Comparison of ENCODE assay signal across 9 cellular contexts in the genomic region with DNA sequence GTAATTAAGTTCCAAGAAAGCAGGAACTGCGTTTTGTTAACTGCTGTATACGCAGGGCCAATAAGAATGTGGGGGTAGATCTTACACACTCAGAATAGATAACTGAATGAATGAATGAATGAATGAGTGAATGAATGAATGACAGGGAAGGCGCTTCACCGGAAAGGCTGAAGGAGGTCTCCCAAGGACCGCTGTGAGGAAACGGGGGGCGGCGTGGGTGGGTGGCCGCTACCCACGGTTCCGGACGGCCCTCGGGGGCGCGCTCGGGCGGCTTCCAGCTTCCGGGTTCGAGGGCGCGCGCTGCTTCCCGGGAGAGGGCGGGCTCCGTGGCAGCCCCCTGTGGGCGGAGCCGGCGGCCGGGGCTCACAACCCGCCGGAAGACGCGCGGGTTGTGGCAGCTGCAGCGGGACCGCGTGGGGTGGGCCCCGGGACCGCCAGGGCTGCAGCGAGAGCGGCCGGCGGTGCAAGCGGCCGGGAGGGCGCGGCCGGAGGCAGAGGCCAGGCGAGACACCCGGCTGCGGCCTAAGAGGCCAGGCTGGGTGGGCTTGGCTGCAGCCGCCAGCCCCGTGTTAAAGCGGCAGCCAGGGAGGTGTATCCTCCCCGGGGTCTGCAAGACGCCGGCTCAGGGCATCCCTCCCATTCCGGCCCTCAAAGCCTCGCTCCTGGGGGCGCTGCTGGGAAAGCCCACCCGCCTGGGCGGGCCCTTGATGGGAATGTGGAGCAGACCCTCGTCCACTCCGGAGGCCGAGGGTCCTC. TPM values are rescaled to one million over a fixed set of nuclear protein-coding genes. Genes with fewer than 3 reads are reported as not detected.
A peak's percentile ranks its signal among the peaks of the same experiment; 100 is the strongest.
DNase-seq lines count a peak whose midpoint lies in the region; ATAC-seq and TF ChIP-seq lines count a peak whose summit lies in the region.
"Had no signal": no experiment of that assay in that cellular context is flagged by ENCODE, and none has a peak within 500 bp of the region (broad histone marks: within the 10 kb centered on the region; RNA-seq: fewer than 3 reads in every experiment).

A gene (plus strand): TSS at position 367 of the 756 bp plus-strand sequence. CDS start 2,072 bp downstream, outside the sequence.

- CTCF ChIA-PET in CD8-positive, alpha-beta T cell (lab: Charles Lee): interaction anchor here (2.5 kb wide), 1 partner anchor 55 kb away, joined by 9 read pairs; a partner anchor contains a TSS

- no peaks in the 10 kb centered on the region for H3K27me3 ChIP-seq in CD8-positive, alpha-beta T cell (ENCODE audit: insufficient read depth, low read length)
- H3K27me3 ChIP-seq in SU-DHL-6 (ENCODE audit: low read length): no peaks in the 10 kb centered on the region
- no peaks in the 10 kb centered on the region for H3K27me3 ChIP-seq in prostate gland (replicated peaks; ENCODE audit: insufficient read depth)
- H3K27me3 ChIP-seq in upper lobe of right lung: no peaks in the 10 kb centered on the region

- H3K79me2 ChIP-seq in SU-DHL-6 (ENCODE audit: insufficient read depth, low read length): no peaks in the 10 kb centered on the region; the same call in 1 of the 2 replicates

- DNase-seq in CD8-positive, alpha-beta T cell: peak; percentile 29 to 85 (median 68)
- DNase-seq in GM20000 (ENCODE audit: low spot score): peak; percentile 94
- peak; percentile 71 for DNase-seq in LoVo (ENCODE audit: low spot score)
- peak; percentile 38 for DNase-seq in activated naive CD8-positive, alpha-beta T cell treated with anti-CD3 and anti-CD28 coated beads, Interleukin-2, amount 50 U/mL, for 16 hours (ENCODE audit: low read depth, low spot score)
- peak; percentile 86 for DNase-seq in left cardiac atrium
- DNase-seq in prostate gland (ENCODE audit: low spot score): peak; percentile 10
- peak; percentile 89 for DNase-seq in upper lobe of right lung

- peak within 1 kb of the TSS; percentile 91 for H3K4me3 Mint-ChIP-seq in CD8-positive, alpha-beta T cell

- under 1% methylated on average over 65 of the region's 65 CpGs for WGBS in prostate gland

- no peaks in the 10 kb centered on the region for H3K9me2 ChIP-seq in SU-DHL-6 (replicated peaks; ENCODE audit: insufficient read depth, low read length)

- H3K4me2 ChIP-seq in SU-DHL-6 (ENCODE audit: low read depth, low read length, poor library complexity, severe bottlenecking): peak within 1 kb of the TSS; percentile 90
- H3K4me2 ChIP-seq: KMS-11 had no signal

- TF ChIP-seq POLR2A in prostate gland (IDR thresholded peaks at IDR 0.05): peak; percentile 36

- H3K4me3 ChIP-seq in CD8-positive, alpha-beta T cell (ENCODE audit: low read depth, low read length): peak within 1 kb of the TSS; percentile 82
- H3K4me3 ChIP-seq in SU-DHL-6 (ENCODE audit: insufficient read depth, low read length, poor library complexity, severe bottlenecking) (peak within 1 kb of the TSS; percentile 62), prostate gland (peak within 1 kb of the TSS; percentile 59 to 82), upper lobe of right lung (peak within 1 kb of the TSS; percentile 91)

- peaks cover 10% of the 10 kb centered on the region for H3K4me1 ChIP-seq in CD8-positive, alpha-beta T cell (ENCODE audit: insufficient read depth, low read length)
- H3K4me1 ChIP-seq in prostate gland (replicated peaks) (no peaks in the 10 kb centered on the region), upper lobe of right lung (peaks cover 8% of the 10 kb centered on the region)

- H3K4me1 Mint-ChIP-seq in CD8-positive, alpha-beta T cell (ENCODE audit: low read depth): peaks cover 24% of the 10 kb centered on the region

- peaks cover 32% of the 10 kb centered on the region for H3K36me3 Mint-ChIP-seq in CD8-positive, alpha-beta T cell

- peak within 1 kb of the TSS; percentile 83 for H2AFZ ChIP-seq in SU-DHL-6 (ENCODE audit: low read depth, low read length, severe bottlenecking)

- peak within 1 kb of the TSS; percentile 75 for H3K9ac ChIP-seq in SU-DHL-6 (ENCODE audit: low read length)
- H3K9ac ChIP-seq: KMS-11 had no signal

- POLR2A ChIA-PET in CD8-positive, alpha-beta T cell (lab: Charles Lee): interaction anchor here (1.0 to 1.5 kb wide), 4 partner anchors 27 to 214 kb away, joined by 3 to 4 read pairs (median 3); a partner anchor contains a TSS

- no peaks in the 10 kb centered on the region for H3K27me3 Mint-ChIP-seq in CD8-positive, alpha-beta T cell (ENCODE audit: low read depth)

- no peaks in the 10 kb centered on the region for H4K20me1 ChIP-seq in SU-DHL-6 (ENCODE audit: low read depth, low read length)

- peak within 1 kb of the TSS; percentile 58 for H3K27ac ChIP-seq in CD8-positive, alpha-beta T cell (ENCODE audit: low read depth, low read length)
- peak within 1 kb of the TSS; percentile 48 for H3K27ac ChIP-seq in SU-DHL-6 (ENCODE audit: low read depth, low read length)
- H3K27ac ChIP-seq in prostate gland: peak within 1 kb of the TSS; percentile 47 to 50
- H3K27ac ChIP-seq in upper lobe of right lung: peak within 1 kb of the TSS; percentile 56
- H3K27ac ChIP-seq: KMS-11 had no signal

- intact Hi-C loops in CD8-positive, alpha-beta T cell (cut with DNase I, micrococcal nuclease): loop anchor here (1.0 to 2.0 kb wide), 4 partner anchors 26 to 54 kb away; a partner anchor contains a TSS
- intact Hi-C loops in left cardiac atrium (cut with DNase I): no loop called here
- intact Hi-C loops in prostate gland (cut with DNase I): no loop called here
- intact Hi-C loops in upper lobe of right lung (cut with DNase I): no loop called here

- ATAC-seq in CD8-positive, alpha-beta T cell: peak; percentile 95
- ATAC-seq in left cardiac atrium (peak; percentile 94 to 99), upper lobe of right lung (peak; percentile 98)

- H3K9me3 Mint-ChIP-seq in CD8-positive, alpha-beta T cell: peaks cover 29% of the 10 kb centered on the region

- TF ChIP-seq CTCF in CD8-positive, alpha-beta T cell (IDR thresholded peaks at IDR 0.05): no peak
- TF ChIP-seq CTCF in GM20000 (IDR thresholded peaks at IDR 0.05; ENCODE audit: extremely low read depth, missing control alignments) (no peak), SU-DHL-6 (IDR thresholded peaks at IDR 0.05; ENCODE audit: insufficient read depth, low read length, poor library complexity, severe bottlenecking) (no peak), prostate gland (IDR thresholded peaks at IDR 0.05) (peak in 1 of 4 experiments; percentile 4), upper lobe of right lung (IDR thresholded peaks at IDR 0.05) (no peak)

- H3K9me3 ChIP-seq in CD8-positive, alpha-beta T cell (ENCODE audit: low read length): peaks cover 16% of the 10 kb centered on the region
- peaks cover 15% of the 10 kb centered on the region for H3K9me3 ChIP-seq in SU-DHL-6 (ENCODE audit: insufficient read depth, low read length)
- no peaks in the 10 kb centered on the region for H3K9me3 ChIP-seq in prostate gland
- H3K9me3 ChIP-seq in upper lobe of right lung: peaks cover 18% of the 10 kb centered on the region

- peaks cover 18% of the 10 kb centered on the region; the same call in 1 of the 2 replicates for H3F3A ChIP-seq in SU-DHL-6 (ENCODE audit: insufficient read depth)

- H3K36me3 ChIP-seq in CD8-positive, alpha-beta T cell (ENCODE audit: insufficient read depth, low read length): no peaks in the 10 kb centered on the region
- H3K36me3 ChIP-seq in SU-DHL-6 (ENCODE audit: low read length) (no peaks in the 10 kb centered on the region), prostate gland (peaks cover 0 to 5% of the 10 kb centered on the region in 2 donors), upper lobe of right lung (no peaks in the 10 kb centered on the region)

- H3K27ac Mint-ChIP-seq in CD8-positive, alpha-beta T cell: peak within 1 kb of the TSS; percentile 87

RNA-seq across cellular contexts. Expression of the gene that starts here (rescaled TPM):
- total RNA-seq in CD8-positive, alpha-beta T cell: under 1 TPM; 0.64 to 0.92 TPM
- total RNA-seq in left cardiac atrium (1 to 10 TPM; 2.3 to 2.5 TPM), prostate gland (1 to 10 TPM; 3.1 to 3.2 TPM), upper lobe of right lung (2.8 TPM)

Comparison
In these comparisons a context has a peak if more than half of its experiments do, and no peak if none do; other contexts are left out.
1. Peak in every context shown above with its lines: DNase-seq, ATAC-seq, H3K4me3 ChIP-seq and H3K27ac ChIP-seq.
2. Peak in DNase-seq, ATAC-seq, H3K4me3 ChIP-seq and H3K27ac ChIP-seq in CD8-positive, alpha-beta T cell; RNA of the gene not detected or under 1 TPM.
3. DNase-seq: peak in every context shown above with its lines; median percentile 94 in GM20000; 89 in upper lobe of right lung; 86 in left cardiac atrium; 71 in LoVo; 68 in CD8-positive, alpha-beta T cell; 38 in activated naive CD8-positive, alpha-beta T cell treated with anti-CD3 and anti-CD28 coated beads, Interleukin-2, amount 50 U/mL, for 16 hours; 10 in prostate gland.
4. intact Hi-C loops: an anchor here in CD8-positive, alpha-beta T cell (1.0 to 2.0 kb wide); none called in left cardiac atrium, prostate gland and upper lobe of right lung.